Comparison of ENCODE assay signal across 19 cellular contexts in the genomic region with DNA sequence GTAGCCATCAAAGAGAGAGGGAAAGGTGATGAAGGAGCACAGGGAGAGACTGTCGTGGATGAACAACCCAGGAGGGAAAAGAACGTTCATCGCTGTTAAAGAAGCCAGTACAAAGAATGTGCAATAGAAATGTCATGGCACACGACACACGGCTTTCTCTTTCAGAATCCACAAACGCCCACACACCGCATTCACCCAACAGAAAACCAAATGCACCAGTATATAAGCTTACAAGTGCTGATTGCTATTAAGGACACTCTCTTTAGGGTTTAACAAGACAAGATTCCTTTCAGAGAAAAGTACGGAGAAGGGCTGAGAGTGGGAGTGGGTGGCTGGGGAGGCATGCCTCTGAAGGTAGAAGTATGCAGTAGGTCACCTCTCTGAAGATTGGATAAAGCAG.
DNase-seq lines count a peak whose midpoint lies in the region; TF ChIP-seq lines count a peak whose summit lies in the region.
"Had no signal": no experiment of that assay in that cellular context is flagged by ENCODE, and none has a peak within 500 bp of the region (broad histone marks: within the 10 kb centered on the region; RNA-seq: fewer than 3 reads in every experiment).

No MANE protein-coding gene starts in this region.

- peaks cover 21% of the 10 kb centered on the region for H3K9me3 Mint-ChIP-seq in activated CD4-positive, alpha-beta T cell treated with anti-CD3 and anti-CD28 coated beads, Interleukin-2, amount 10 ng/mL, durations not matched to agents 24 days and 14 days
- no peaks in the 10 kb centered on the region for H3K9me3 Mint-ChIP-seq in activated naive CD8-positive, alpha-beta T cell (ENCODE audit: low read depth)
- no peaks in the 10 kb centered on the region for H3K9me3 Mint-ChIP-seq in activated naive CD8-positive, alpha-beta T cell treated with anti-CD3 and anti-CD28 coated beads for 36 hours
- no peaks in the 10 kb centered on the region for H3K9me3 Mint-ChIP-seq in activated T-helper 1 cell treated with anti-CD3 and anti-CD28 coated beads, Interleukin-12 subunit alpha, Interleukin-12 subunit beta, Interleukin-2, Interleukin-4 antibody, amounts not matched to agents 30 ng/mL and 10 ng/mL and 1 ng/mL, durations not matched to agents 14 hours and 24 hours and 36 hours
- no peaks in the 10 kb centered on the region for H3K9me3 Mint-ChIP-seq in nephron progenitor cell
- H3K9me3 Mint-ChIP-seq: CD4-positive, CD25-positive, alpha-beta regulatory T cell had no signal

- H3K4me3 Mint-ChIP-seq in activated CD4-positive, alpha-beta T cell treated with anti-CD3 and anti-CD28 coated beads, Interleukin-2, amount 10 ng/mL, durations not matched to agents 24 days and 14 days, result no peak overlapping the region
- H3K4me3 Mint-ChIP-seq in activated naive CD8-positive, alpha-beta T cell, result no peak overlapping the region
- H3K4me3 Mint-ChIP-seq in activated naive CD8-positive, alpha-beta T cell treated with anti-CD3 and anti-CD28 coated beads for 36 hours, result no peak overlapping the region
- no peak overlapping the region for H3K4me3 Mint-ChIP-seq in activated T-helper 1 cell treated with anti-CD3 and anti-CD28 coated beads, Interleukin-12 subunit alpha, Interleukin-12 subunit beta, Interleukin-2, Interleukin-4 antibody, amounts not matched to agents 30 ng/mL and 10 ng/mL and 1 ng/mL, durations not matched to agents 14 hours and 24 hours and 36 hours
- no peak overlapping the region for H3K4me3 Mint-ChIP-seq in nephron progenitor cell
- H3K4me3 Mint-ChIP-seq: CD4-positive, CD25-positive, alpha-beta regulatory T cell had no signal

- H3K36me3 Mint-ChIP-seq in activated CD4-positive, alpha-beta T cell treated with anti-CD3 and anti-CD28 coated beads, Interleukin-2, amount 10 ng/mL, durations not matched to agents 24 days and 14 days (ENCODE audit: low read depth), result peaks cover 78% of the 10 kb centered on the region
- peaks cover 44% of the 10 kb centered on the region for H3K36me3 Mint-ChIP-seq in activated naive CD8-positive, alpha-beta T cell
- peaks cover 64% of the 10 kb centered on the region for H3K36me3 Mint-ChIP-seq in activated naive CD8-positive, alpha-beta T cell treated with anti-CD3 and anti-CD28 coated beads for 36 hours
- H3K36me3 Mint-ChIP-seq in activated T-helper 1 cell treated with anti-CD3 and anti-CD28 coated beads, Interleukin-12 subunit alpha, Interleukin-12 subunit beta, Interleukin-2, Interleukin-4 antibody, amounts not matched to agents 30 ng/mL and 10 ng/mL and 1 ng/mL, durations not matched to agents 14 hours and 24 hours and 36 hours (ENCODE audit: low read depth), result peaks cover 59% of the 10 kb centered on the region
- H3K36me3 Mint-ChIP-seq in nephron progenitor cell (ENCODE audit: low read depth), result peaks cover 65% of the 10 kb centered on the region

- intact Hi-C loops in activated CD4-positive, alpha-beta T cell treated with anti-CD3 and anti-CD28 coated beads, Interleukin-2, amount 10 ng/mL, durations not matched to agents 24 days and 14 days (cut with micrococcal nuclease), result no loop called here
- intact Hi-C loops in activated T-helper 1 cell treated with anti-CD3 and anti-CD28 coated beads, Interleukin-12 subunit alpha, Interleukin-12 subunit beta, Interleukin-2, Interleukin-4 antibody, amounts not matched to agents 30 ng/mL and 10 ng/mL and 1 ng/mL, durations not matched to agents 14 hours and 24 hours and 36 hours (cut with micrococcal nuclease), result no loop called here
- intact Hi-C loops in cardiac septum (cut with DNase I), result loop anchor here (2.0 kb wide), 1 partner anchor 23 kb away; no protein-coding TSS in a partner anchor

- no peaks in the 10 kb centered on the region for H3K27me3 Mint-ChIP-seq in activated CD4-positive, alpha-beta T cell treated with anti-CD3 and anti-CD28 coated beads, Interleukin-2, amount 10 ng/mL, durations not matched to agents 24 days and 14 days
- H3K27me3 Mint-ChIP-seq in activated naive CD8-positive, alpha-beta T cell, result no peaks in the 10 kb centered on the region
- no peaks in the 10 kb centered on the region for H3K27me3 Mint-ChIP-seq in activated naive CD8-positive, alpha-beta T cell treated with anti-CD3 and anti-CD28 coated beads for 36 hours
- no peaks in the 10 kb centered on the region for H3K27me3 Mint-ChIP-seq in activated T-helper 1 cell treated with anti-CD3 and anti-CD28 coated beads, Interleukin-12 subunit alpha, Interleukin-12 subunit beta, Interleukin-2, Interleukin-4 antibody, amounts not matched to agents 30 ng/mL and 10 ng/mL and 1 ng/mL, durations not matched to agents 14 hours and 24 hours and 36 hours (ENCODE audit: insufficient read depth)
- no peaks in the 10 kb centered on the region for H3K27me3 Mint-ChIP-seq in nephron progenitor cell (ENCODE audit: low read depth, poor library complexity)
- H3K27me3 Mint-ChIP-seq: CD4-positive, CD25-positive, alpha-beta regulatory T cell had no signal

- no peak for TF ChIP-seq CTCF in nephron progenitor cell (IDR thresholded peaks at IDR 0.05)

- peak overlapping the region; percentile 75 for H3K27ac Mint-ChIP-seq in activated CD4-positive, alpha-beta T cell treated with anti-CD3 and anti-CD28 coated beads, Interleukin-2, amount 10 ng/mL, durations not matched to agents 24 days and 14 days
- H3K27ac Mint-ChIP-seq in activated naive CD8-positive, alpha-beta T cell, result peak overlapping the region; percentile 35
- no peak overlapping the region for H3K27ac Mint-ChIP-seq in activated naive CD8-positive, alpha-beta T cell treated with anti-CD3 and anti-CD28 coated beads for 36 hours
- peak overlapping the region; percentile 72 for H3K27ac Mint-ChIP-seq in activated T-helper 1 cell treated with anti-CD3 and anti-CD28 coated beads, Interleukin-12 subunit alpha, Interleukin-12 subunit beta, Interleukin-2, Interleukin-4 antibody, amounts not matched to agents 30 ng/mL and 10 ng/mL and 1 ng/mL, durations not matched to agents 14 hours and 24 hours and 36 hours
- peak overlapping the region; percentile 90 for H3K27ac Mint-ChIP-seq in nephron progenitor cell
- H3K27ac Mint-ChIP-seq: CD4-positive, CD25-positive, alpha-beta regulatory T cell had no signal

- no peak for DNase-seq in activated CD4-positive, alpha-beta T cell treated with anti-CD3 and anti-CD28 coated beads, Interleukin-2, amount 10 ng/mL, durations not matched to agents 24 days and 14 days
- DNase-seq in activated CD4-positive, alpha-beta T cell treated with anti-CD3 and anti-CD28 coated beads for 1 hour, result no peak
- no peak for DNase-seq in activated naive CD8-positive, alpha-beta T cell treated with anti-CD3 and anti-CD28 coated beads for 36 hours
- DNase-seq in activated T-helper 1 cell treated with anti-CD3 and anti-CD28 coated beads, Interleukin-12 subunit alpha, Interleukin-12 subunit beta, Interleukin-2, Interleukin-4 antibody, amounts not matched to agents 30 ng/mL and 10 ng/mL and 1 ng/mL, durations not matched to agents 14 hours and 24 hours and 36 hours (ENCODE audit: low spot score), result no peak
- DNase-seq in nephron progenitor cell (no peak), cardiac septum (ENCODE audit: low spot score) (no peak)
- DNase-seq: CD4-positive, CD25-positive, alpha-beta regulatory T cell; DMS153; DND-41; IMR-90; KG1; MM.1S; NCI-H2029; NCI-H446 treated with DMSO at 0.1 percent for 48 hours; NCI-H526; NCI-H82; NK-92 treated with Interleukin-12 subunit alpha and Interleukin-12 subunit beta, amount 100 ng/mL, for 24 hours; PC-3 had no signal

- peaks cover 27% of the 10 kb centered on the region for H3K4me1 Mint-ChIP-seq in activated CD4-positive, alpha-beta T cell treated with anti-CD3 and anti-CD28 coated beads, Interleukin-2, amount 10 ng/mL, durations not matched to agents 24 days and 14 days
- peaks cover 20% of the 10 kb centered on the region for H3K4me1 Mint-ChIP-seq in activated naive CD8-positive, alpha-beta T cell (ENCODE audit: low read depth)
- H3K4me1 Mint-ChIP-seq in activated naive CD8-positive, alpha-beta T cell treated with anti-CD3 and anti-CD28 coated beads for 36 hours, result peaks cover 29% of the 10 kb centered on the region
- peaks cover 39% of the 10 kb centered on the region for H3K4me1 Mint-ChIP-seq in activated T-helper 1 cell treated with anti-CD3 and anti-CD28 coated beads, Interleukin-12 subunit alpha, Interleukin-12 subunit beta, Interleukin-2, Interleukin-4 antibody, amounts not matched to agents 30 ng/mL and 10 ng/mL and 1 ng/mL, durations not matched to agents 14 hours and 24 hours and 36 hours (ENCODE audit: low read depth)
- H3K4me1 Mint-ChIP-seq in nephron progenitor cell, result peaks cover 17% of the 10 kb centered on the region
- H3K4me1 Mint-ChIP-seq: CD4-positive, CD25-positive, alpha-beta regulatory T cell had no signal
